ENCODE assay signal across 15 cellular contexts in genomic region chr3:129612350-129613204, GRCh38. TPM values are rescaled to one million over a fixed set of nuclear protein-coding genes. Genes with fewer than 3 reads are reported as not detected.
A peak's percentile ranks its signal among the peaks of the same experiment; 100 is the strongest.
DNase-seq lines count a peak whose midpoint lies in the region; TF ChIP-seq lines count a peak whose summit lies in the region.
"Had no signal": no experiment of that assay in that cellular context is flagged by ENCODE, and none has a peak within 500 bp of the region (broad histone marks: within the 10 kb centered on the region; RNA-seq: fewer than 3 reads in every experiment).

No MANE protein-coding gene starts in this region.

- no peaks in the 10 kb centered on the region for H3K27me3 ChIP-seq in BJ (ENCODE audit: control insufficient read depth, insufficient read depth, low read length)

- H3K27me3 Mint-ChIP-seq in glutamatergic neuron (ENCODE audit: unreplicated experiment) (peaks cover 6% of the 10 kb centered on the region), progenitor cell of endocrine pancreas (peaks cover 26% of the 10 kb centered on the region), CD14-positive monocyte (ENCODE audit: low read depth in 3 of 3) (peaks cover 5 to 16% (median 7%) of the 10 kb centered on the region in 3 donors)

- CTCF ChIA-PET in BJ (lab: Yijun Ruan, JAX), result interaction anchor here (0.6 to 1.2 kb wide), 2 partner anchors 15 to 330 kb away, joined by 3 read pairs; no protein-coding TSS in a partner anchor

- DNase-seq in BJ (ENCODE audit: low read depth), result peak; percentile 21
- DNase-seq in NCI-H69 (lab: John Stamatoyannopoulos, UW), result peak; percentile 12
- peak; percentile 33 for DNase-seq in glutamatergic neuron
- DNase-seq in progenitor cell of endocrine pancreas (ENCODE audit: low spot score, unreplicated experiment), result no peak
- DNase-seq in NCI-H2196 (lab: John Stamatoyannopoulos, UW; ENCODE audit: unreplicated experiment), result no peak
- DNase-seq in stimulated activated CD4-positive, alpha-beta T cell treated with anti-CD3 and anti-CD28 coated beads, Interleukin-4, amount 100 ng/mL, for 1 hour, result no peak
- DNase-seq in CD14-positive monocyte (ENCODE audit: low spot score), result no peak
- DNase-seq in effector CD8-positive, alpha-beta T cell (lab: John Stamatoyannopoulos, UW), result no peak
- DNase-seq: activated CD8-positive, alpha-beta memory T cell treated with anti-CD3 and anti-CD28 coated beads for 24 hours; activated naive CD8-positive, alpha-beta T cell treated with anti-CD3 and anti-CD28 coated beads for 36 hours; CD4-positive, CD25-positive, alpha-beta regulatory T cell; effector memory CD4-positive, alpha-beta T cell; NCI-H1092 treated with DMSO at 0.1 percent for 48 hours; NCI-H774; stimulated activated naive CD4-positive, alpha-beta T cell had no signal

- no peak for TF ChIP-seq CTCF in BJ (IDR thresholded peaks at IDR 0.05; ENCODE audit: insufficient read depth, low read depth, low read length)
- TF ChIP-seq CTCF in glutamatergic neuron (IDR thresholded peaks at IDR 0.05; ENCODE audit: partially characterized antibody, unreplicated experiment), result no peak
- TF ChIP-seq CTCF in progenitor cell of endocrine pancreas (IDR thresholded peaks at IDR 0.05; ENCODE audit: unreplicated experiment), result no peak
- no peak for TF ChIP-seq CTCF in CD14-positive monocyte (IDR thresholded peaks at IDR 0.05)

- peaks cover 5% of the 10 kb centered on the region for H3K9me3 Mint-ChIP-seq in glutamatergic neuron (ENCODE audit: unreplicated experiment)
- no peaks in the 10 kb centered on the region for H3K9me3 Mint-ChIP-seq in progenitor cell of endocrine pancreas (ENCODE audit: low read depth)
- H3K9me3 Mint-ChIP-seq in CD14-positive monocyte, result no peaks in the 10 kb centered on the region
- H3K9me3 Mint-ChIP-seq: activated naive CD8-positive, alpha-beta T cell treated with anti-CD3 and anti-CD28 coated beads for 36 hours had no signal

- POLR2A ChIA-PET in BJ (lab: Charles Lee), result interaction anchor here (0.6 to 1.1 kb wide), 2 partner anchors 13 to 15 kb away, joined by 3 to 20 read pairs; no protein-coding TSS in a partner anchor

- H3K4me1 Mint-ChIP-seq in glutamatergic neuron (ENCODE audit: low read depth, unreplicated experiment) (no peaks in the 10 kb centered on the region), progenitor cell of endocrine pancreas (ENCODE audit: low read depth) (no peaks in the 10 kb centered on the region), CD14-positive monocyte (peaks cover 60% of the 10 kb centered on the region)
- H3K4me1 Mint-ChIP-seq: activated naive CD8-positive, alpha-beta T cell treated with anti-CD3 and anti-CD28 coated beads for 36 hours had no signal

- H3K27ac Mint-ChIP-seq in glutamatergic neuron (ENCODE audit: unreplicated experiment) (no peak overlapping the region), progenitor cell of endocrine pancreas (peak overlapping the region; percentile 29), CD14-positive monocyte (peak overlapping the region in 1 of 7 donors; percentile 75)
- H3K27ac Mint-ChIP-seq: activated naive CD8-positive, alpha-beta T cell treated with anti-CD3 and anti-CD28 coated beads for 36 hours had no signal

- H3K4me3 ChIP-seq in BJ (ENCODE audit: low read depth, low read length), result no peak overlapping the region

- H3K4me3 Mint-ChIP-seq in glutamatergic neuron (ENCODE audit: unreplicated experiment) (no peak overlapping the region), progenitor cell of endocrine pancreas (ENCODE audit: low read depth) (no peak overlapping the region), CD14-positive monocyte (peak overlapping the region in 1 of 2 donors; percentile 46)
- H3K4me3 Mint-ChIP-seq: activated naive CD8-positive, alpha-beta T cell treated with anti-CD3 and anti-CD28 coated beads for 36 hours had no signal

- no peaks in the 10 kb centered on the region for H3K36me3 ChIP-seq in BJ (ENCODE audit: control insufficient read depth, insufficient read depth, low read length)

- intact Hi-C loops in CD14-positive monocyte (cut with micrococcal nuclease), result no loop called here

- no peaks in the 10 kb centered on the region for H3K36me3 Mint-ChIP-seq in glutamatergic neuron (ENCODE audit: unreplicated experiment)
- no peaks in the 10 kb centered on the region for H3K36me3 Mint-ChIP-seq in progenitor cell of endocrine pancreas (ENCODE audit: insufficient read depth)
- H3K36me3 Mint-ChIP-seq in CD14-positive monocyte, result peaks cover 0 to 3% of the 10 kb centered on the region in 2 donors
- H3K36me3 Mint-ChIP-seq: activated naive CD8-positive, alpha-beta T cell treated with anti-CD3 and anti-CD28 coated beads for 36 hours; CD4-positive, CD25-positive, alpha-beta regulatory T cell had no signal

RNA-seq across cellular contexts. Expression of gene PLXND1, which starts 6.1 kb away (rescaled TPM):
- polyA plus RNA-seq in BJ (2011; rRNA removed) (84.6 and 128 TPM in 2 replicates), CD14-positive monocyte (1 to 10 TPM; 7.1 to 9.9 TPM)
- 84.0 and 88.3 TPM in 2 replicates for polyA minus RNA-seq in BJ (2011; rRNA and poly(A)+ RNA removed)
- total RNA-seq in glutamatergic neuron (ENCODE audit: unreplicated experiment) (72.2 TPM), progenitor cell of endocrine pancreas (17.6 and 18.0 TPM in 2 replicates)

Comparison
In these comparisons a context has a peak if more than half of its experiments do, and no peak if none do; other contexts are left out.
1. DNase-seq: peak in BJ (single experiment), NCI-H69 (single experiment) and glutamatergic neuron (single experiment); none in progenitor cell of endocrine pancreas (single experiment), NCI-H2196 (single experiment), stimulated activated CD4-positive, alpha-beta T cell treated with anti-CD3 and anti-CD28 coated beads, Interleukin-4, amount 100 ng/mL, for 1 hour (single experiment), CD14-positive monocyte (single experiment) and effector CD8-positive, alpha-beta T cell (single experiment).